ENCODE assay signal across 8 cellular contexts in genomic region chr6:169752074-169752623, GRCh38. TPM values are rescaled to one million over a fixed set of nuclear protein-coding genes. Genes with fewer than 3 reads are reported as not detected.
DNase-seq lines count a peak whose midpoint lies in the region; ATAC-seq and TF ChIP-seq lines count a peak whose summit lies in the region.

No MANE protein-coding gene starts in this region.

- H3K4me3 ChIP-seq in brain microvascular endothelial cell (ENCODE audit: low read depth, low read length) (peak overlapping the region; percentile 81), upper lobe of right lung (peak overlapping the region; percentile 84)

- no peak for TF ChIP-seq CTCF in brain microvascular endothelial cell (IDR thresholded peaks at IDR 0.05; ENCODE audit: low read depth, low read length, missing control alignments)
- TF ChIP-seq CTCF in upper lobe of right lung (IDR thresholded peaks at IDR 0.05) = no peak

- intact Hi-C loops in upper lobe of right lung (cut with DNase I) = no loop called here

- in situ Hi-C loops in brain microvascular endothelial cell (cut with HindIII; ENCODE audit: low pct_ligation_motif_present, low sequenced_read_pairs) = no loop called here

- H3K36me3 ChIP-seq in KOPT-K1 (ENCODE audit: insufficient read depth, low read length) (peaks cover 21% of the 10 kb centered on the region), brain microvascular endothelial cell (replicated peaks) (peaks cover 2% of the 10 kb centered on the region), upper lobe of right lung (peaks cover 5% of the 10 kb centered on the region)

- H3K27me3 ChIP-seq in brain microvascular endothelial cell (replicated peaks) = no peaks in the 10 kb centered on the region
- no peaks in the 10 kb centered on the region for H3K27me3 ChIP-seq in upper lobe of right lung

- peaks cover 20% of the 10 kb centered on the region for H3K4me1 ChIP-seq in upper lobe of right lung

- ATAC-seq in upper lobe of right lung (no peak), GM18870 (IDR thresholded peaks at IDR 0.05; ENCODE audit: unreplicated experiment) (no peak), HG03442 (IDR thresholded peaks at IDR 0.05; ENCODE audit: unreplicated experiment) (no peak)

- DNase-seq in ELF-1 (ENCODE audit: low read depth, low spot score) = peak; percentile 28
- DNase-seq in brain microvascular endothelial cell = no peak
- peak; percentile 23 for DNase-seq in medulla oblongata (ENCODE audit: extremely low spot score)
- DNase-seq in upper lobe of right lung = no peak
- no peak for DNase-seq in NCI-H526 treated with DMSO at 0.1 percent for 48 hours (lab: John Stamatoyannopoulos, UW)

- H3K9me3 ChIP-seq in KOPT-K1 (ENCODE audit: insufficient read depth, low read length, poor library complexity, severe bottlenecking) (peaks cover 2% of the 10 kb centered on the region), upper lobe of right lung (no peaks in the 10 kb centered on the region)

- H3K27ac ChIP-seq in KOPT-K1 (ENCODE audit: low read depth, low read length, poor library complexity, severe bottlenecking) (peak overlapping the region; percentile 88), brain microvascular endothelial cell (peak overlapping the region; percentile 96), upper lobe of right lung (peak overlapping the region; percentile 98)

RNA-seq across cellular contexts. Expression of gene ERMARD, which starts 0.7 kb away (rescaled TPM):
- 25.6 TPM for total RNA-seq in upper lobe of right lung

RNA-seq across cellular contexts. Expression of gene DYNLT2, which starts 0.8 kb away (rescaled TPM):
- 1.2 TPM for total RNA-seq in upper lobe of right lung

RNA-seq across cellular contexts. Expression of gene PHF10, which starts 27.8 kb away (rescaled TPM):
- total RNA-seq in upper lobe of right lung = 46.1 TPM

RNA-seq across cellular contexts. Expression of gene C6orf120, which starts 50.2 kb away (rescaled TPM):
- 22.0 TPM for total RNA-seq in upper lobe of right lung

RNA-seq across cellular contexts. Expression of gene WDR27, which starts 50.3 kb away (rescaled TPM):
- 39.0 TPM for total RNA-seq in upper lobe of right lung

Comparison
In these comparisons a context has a peak if more than half of its experiments do, and no peak if none do; other contexts are left out.
1. DNase-seq: peak in ELF-1 (single experiment) and medulla oblongata (single experiment); none in brain microvascular endothelial cell (single experiment), upper lobe of right lung (single experiment) and NCI-H526 treated with DMSO at 0.1 percent for 48 hours (single experiment).
2. Peak in every context shown above with its lines, with median percentiles within 50 percentile points of each other: H3K27ac ChIP-seq.